11 cellular contexts compared by ENCODE assay signal in genomic region chr12:51869490-51869865, GRCh38. TPM values are rescaled to one million over a fixed set of nuclear protein-coding genes. Genes with fewer than 3 reads are reported as not detected.
DNase-seq lines count a peak whose midpoint lies in the region; ATAC-seq, FAIRE-seq and TF ChIP-seq lines count a peak whose summit lies in the region.
"Had no signal": no experiment of that assay in that cellular context is flagged by ENCODE, and none has a peak within 500 bp of the region (broad histone marks: within the 10 kb centered on the region; RNA-seq: fewer than 3 reads in every experiment).

No MANE protein-coding gene starts in this region.

- no peak for DNase-seq in stimulated activated naive CD8-positive, alpha-beta T cell treated with anti-CD3 and anti-CD28 coated beads, Interleukin-15, amount 100 ng/mL, for 72 hours
- no peak for DNase-seq in stimulated activated naive CD8-positive, alpha-beta T cell treated with anti-CD3 and anti-CD28 coated beads, Interleukin-15, Interleukin-2, amounts not matched to agents 100 U/mL and 50 U/mL, for 24 hours
- no peak for DNase-seq in fibroblast of lung (ENCODE audit: low read depth in 2 of 2)
- DNase-seq in neural progenitor cell (ENCODE audit: low spot score), result peak; percentile 49
- DNase-seq in aorta, result peak; percentile 43 to 79
- DNase-seq in small intestine, result no peak
- no peak for DNase-seq in DMS114 treated with DMSO at 0.1 percent for 48 hours (lab: John Stamatoyannopoulos, UW; ENCODE audit: unreplicated experiment)
- DNase-seq: effector CD4-positive, alpha-beta T cell had no signal

- H3K27me3 Mint-ChIP-seq in stimulated activated naive CD8-positive, alpha-beta T cell treated with anti-CD3 and anti-CD28 coated beads, Interleukin-15, amount 100 ng/mL, for 72 hours, result peaks cover 70% of the 10 kb centered on the region
- H3K27me3 Mint-ChIP-seq in neural progenitor cell (ENCODE audit: insufficient read depth, low read depth), result peaks cover 48% of the 10 kb centered on the region

- intact Hi-C loops in aorta (cut with DNase I), result no loop called here

- peak overlapping the region; percentile 78 for H2AFZ ChIP-seq in fibroblast of lung (ENCODE audit: low read length)
- peak overlapping the region; percentile 92 for H2AFZ ChIP-seq in neural progenitor cell (replicated peaks)

- H3K4me1 Mint-ChIP-seq in stimulated activated naive CD8-positive, alpha-beta T cell treated with anti-CD3 and anti-CD28 coated beads, Interleukin-15, amount 100 ng/mL, for 72 hours, result peaks cover 29% of the 10 kb centered on the region
- H3K4me1 Mint-ChIP-seq in neural progenitor cell, result peaks cover 84% of the 10 kb centered on the region

- peak overlapping the region in 1 of 4 experiments; percentile 58 for H3K4me3 ChIP-seq in fibroblast of lung (replicated peaks in 1 of 4; ENCODE audit: control extremely low read depth in 1 of 4, insufficient read depth in 1 of 4, low read depth in 3 of 4, low read length in 4 of 4)
- H3K4me3 ChIP-seq in neural progenitor cell, result peak overlapping the region; percentile 58
- no peak overlapping the region for H3K4me3 ChIP-seq in aorta (ENCODE audit: low read length in 2 of 2)
- no peak overlapping the region for H3K4me3 ChIP-seq in small intestine (ENCODE audit: low read depth in 1 of 2, low read length in 2 of 2)
- H3K4me3 ChIP-seq: GM12878 had no signal

- H3K9ac ChIP-seq in fibroblast of lung (ENCODE audit: insufficient read depth, low read length) (no peak overlapping the region), neural progenitor cell (no peak overlapping the region)

- H4K20me1 ChIP-seq in fibroblast of lung (ENCODE audit: control insufficient read depth, extremely low read depth, insufficient read depth, low read length), result no peaks in the 10 kb centered on the region
- H4K20me1 ChIP-seq in neural progenitor cell (ENCODE audit: low read depth), result peaks cover 55% of the 10 kb centered on the region

- H3K4me1 ChIP-seq in fibroblast of lung (ENCODE audit: control insufficient read depth, extremely low read depth, insufficient read depth, low read length) (peaks cover 2% of the 10 kb centered on the region), neural progenitor cell (peaks cover 53% of the 10 kb centered on the region), aorta (ENCODE audit: control insufficient read depth in 1 of 2, insufficient read depth in 2 of 2, low read length in 2 of 2) (no peaks in the 10 kb centered on the region), small intestine (ENCODE audit: control insufficient read depth in 2 of 2, insufficient read depth in 1 of 2, low read depth in 1 of 2, low read length in 1 of 2) (peaks cover 0 to 2% of the 10 kb centered on the region in 2 donors)

- TF ChIP-seq CTCF in fibroblast of lung (conservative IDR thresholded peaks at IDR 0.05 in 1 of 2, IDR thresholded peaks at IDR 0.05 in 1 of 2; ENCODE audit: low read depth in 1 of 2, low read length in 2 of 2) (no peak), neural progenitor cell (IDR thresholded peaks at IDR 0.05) (no peak)

- H3K4me3 Mint-ChIP-seq in stimulated activated naive CD8-positive, alpha-beta T cell treated with anti-CD3 and anti-CD28 coated beads, Interleukin-15, amount 100 ng/mL, for 72 hours, result no peak overlapping the region
- peak overlapping the region; percentile 78 for H3K4me3 Mint-ChIP-seq in neural progenitor cell

- H3K36me3 ChIP-seq in fibroblast of lung (ENCODE audit: control insufficient read depth, insufficient read depth, low read length) (no peaks in the 10 kb centered on the region), neural progenitor cell (no peaks in the 10 kb centered on the region), aorta (ENCODE audit: control insufficient read depth in 1 of 2, insufficient read depth in 2 of 2, low read length in 1 of 2) (no peaks in the 10 kb centered on the region), small intestine (ENCODE audit: control insufficient read depth in 2 of 2, insufficient read depth in 2 of 2, low read length in 2 of 2) (no peaks in the 10 kb centered on the region)

- WGBS in aorta, 2 donors, result 38 to 39% methylated on average over 20 of the region's 20 CpGs
- WGBS in small intestine, 3 donors, result 35 to 47% (median 43%) methylated on average over 20 of the region's 20 CpGs

- H3K9me3 Mint-ChIP-seq in stimulated activated naive CD8-positive, alpha-beta T cell treated with anti-CD3 and anti-CD28 coated beads, Interleukin-15, amount 100 ng/mL, for 72 hours, result no peaks in the 10 kb centered on the region
- no peaks in the 10 kb centered on the region for H3K9me3 Mint-ChIP-seq in neural progenitor cell

- H3K9me3 ChIP-seq in fibroblast of lung (ENCODE audit: control insufficient read depth, insufficient read depth, low read depth, low read length) (no peaks in the 10 kb centered on the region), neural progenitor cell (ENCODE audit: low read depth) (no peaks in the 10 kb centered on the region), aorta (ENCODE audit: control insufficient read depth, low read length) (no peaks in the 10 kb centered on the region), small intestine (ENCODE audit: control insufficient read depth, low read depth) (no peaks in the 10 kb centered on the region)

- peaks cover 56% of the 10 kb centered on the region for H3F3A ChIP-seq in neural progenitor cell (ENCODE audit: low read depth)

- H3K27me3 ChIP-seq in fibroblast of lung (ENCODE audit: control insufficient read depth, insufficient read depth, low read length) (peaks cover 18% of the 10 kb centered on the region), neural progenitor cell (peaks cover 63% of the 10 kb centered on the region), aorta (ENCODE audit: control insufficient read depth in 1 of 2, insufficient read depth in 2 of 2, low read length in 1 of 2) (no peaks in the 10 kb centered on the region), small intestine (ENCODE audit: control insufficient read depth in 2 of 2, insufficient read depth in 2 of 2, low read length in 2 of 2) (peaks cover 0 to 15% of the 10 kb centered on the region in 2 donors)

- H3K4me2 ChIP-seq in fibroblast of lung (ENCODE audit: extremely low read depth, insufficient read depth, low read length), result peak overlapping the region; percentile 88
- peak overlapping the region; percentile 99 for H3K4me2 ChIP-seq in neural progenitor cell

- H3K36me3 Mint-ChIP-seq in neural progenitor cell, result no peaks in the 10 kb centered on the region

- FAIRE-seq in small intestine (lab: Jason Lieb, UNC), result no peak
- FAIRE-seq: GM12878, TTC549 had no signal

- H3K79me2 ChIP-seq in fibroblast of lung (ENCODE audit: control insufficient read depth, insufficient read depth, low read length) (no peaks in the 10 kb centered on the region), neural progenitor cell (ENCODE audit: low read depth) (no peaks in the 10 kb centered on the region)

- no peak overlapping the region for H3K27ac Mint-ChIP-seq in stimulated activated naive CD8-positive, alpha-beta T cell treated with anti-CD3 and anti-CD28 coated beads, Interleukin-15, amount 100 ng/mL, for 72 hours
- peak overlapping the region; percentile 89 for H3K27ac Mint-ChIP-seq in neural progenitor cell

- no peak overlapping the region for H3K27ac ChIP-seq in fibroblast of lung (ENCODE audit: insufficient read depth, low read length)
- no peak overlapping the region for H3K27ac ChIP-seq in neural progenitor cell
- no peak overlapping the region for H3K27ac ChIP-seq in aorta (ENCODE audit: low read depth in 1 of 2, low read length in 2 of 2)
- no peak overlapping the region for H3K27ac ChIP-seq in small intestine (ENCODE audit: low read depth in 1 of 2, low read length in 1 of 2)

- ATAC-seq in stimulated activated naive CD8-positive, alpha-beta T cell treated with anti-CD3 and anti-CD28 coated beads, Interleukin-15, amount 100 ng/mL, for 72 hours, result peak; percentile 11
- ATAC-seq in stimulated activated naive CD8-positive, alpha-beta T cell treated with anti-CD3 and anti-CD28 coated beads, Interleukin-15, Interleukin-2, amounts not matched to agents 100 U/mL and 50 U/mL, for 24 hours, result no peak
- ATAC-seq in aorta (ENCODE audit: low FRiP score) (no peak), HG03521 (IDR thresholded peaks at IDR 0.05; ENCODE audit: unreplicated experiment) (no peak)
- ATAC-seq: GM12878 had no signal

RNA-seq across cellular contexts. Expression of gene ANKRD33, which starts 18.4 kb away (rescaled TPM):
- total RNA-seq in fibroblast of lung (under 0.01 TPM in 1 of 2 replicates, not detected in the other), neural progenitor cell (ENCODE audit: low replicate concordance) (0.39 and 0.46 TPM in 2 replicates), aorta (under 1 TPM in 1 of 2 donors, not detected in 1; 0.54 TPM)
- polyA plus RNA-seq in fibroblast of lung (0.17 TPM in 1 of 2 replicates, not detected in the other), aorta (not detected), small intestine (not detected)
- 0.06 TPM in 1 of 2 replicates, not detected in the other for polyA plus RNA-seq in fibroblast of lung (2012)
- polyA minus RNA-seq in fibroblast of lung (ENCODE audit: low replicate concordance), result not detected in 2 replicates
- total RNA-seq: GM12878 had no signal
- polyA plus RNA-seq: GM12878 had no signal

RNA-seq across cellular contexts. Expression of gene FIGNL2, which starts 21.0 kb away (rescaled TPM):
- total RNA-seq in fibroblast of lung (0.17 and 0.26 TPM in 2 replicates), neural progenitor cell (ENCODE audit: low replicate concordance) (9.3 and 25.1 TPM in 2 replicates), aorta (1 to 10 TPM; 1.0 to 2.1 TPM)
- polyA plus RNA-seq in fibroblast of lung (0.06 and 0.07 TPM in 2 replicates), aorta (under 1 TPM in 1 of 2 donors, not detected in 1; 0.08 TPM), small intestine (under 1 TPM in 1 of 3 donors, not detected in 2; 0.39 TPM)
- 0.05 and 0.06 TPM in 2 replicates for polyA plus RNA-seq in fibroblast of lung (2012)
- 0.26 TPM in 1 of 2 replicates, not detected in the other for polyA minus RNA-seq in fibroblast of lung (ENCODE audit: low replicate concordance)
- total RNA-seq: GM12878 had no signal
- polyA plus RNA-seq: GM12878 had no signal

RNA-seq across cellular contexts. Expression of gene ACVRL1, which starts 37.8 kb away (rescaled TPM):
- total RNA-seq in fibroblast of lung, result 20.8 and 36.2 TPM in 2 replicates
- 8.9 and 15.0 TPM in 2 replicates for polyA plus RNA-seq in fibroblast of lung
- polyA plus RNA-seq in fibroblast of lung (2012), result 19.2 and 34.5 TPM in 2 replicates
- polyA minus RNA-seq in fibroblast of lung (ENCODE audit: low replicate concordance), result 27.3 and 35.7 TPM in 2 replicates
- 0.22 and 2.0 TPM in 2 replicates for total RNA-seq in neural progenitor cell (ENCODE audit: low replicate concordance)
- total RNA-seq in aorta, result 10 to 100 TPM; 53.6 to 96.9 TPM
- polyA plus RNA-seq in aorta, result 10 to 100 TPM in 1 of 2 donors, 1 to 10 TPM in 1; 3.4 to 13.5 TPM
- 10 to 100 TPM in 1 of 3 donors, 1 to 10 TPM in 1, under 1 TPM in 1; 0.89 to 44.2 (median 4.6) TPM for polyA plus RNA-seq in small intestine
- total RNA-seq: GM12878 had no signal
- polyA plus RNA-seq: GM12878 had no signal

Comparison
In these comparisons a context has a peak if more than half of its experiments do, and no peak if none do; other contexts are left out.
1. DNase-seq: peak in neural progenitor cell (single experiment) and aorta (2 of 2); none in stimulated activated naive CD8-positive, alpha-beta T cell treated with anti-CD3 and anti-CD28 coated beads, Interleukin-15, amount 100 ng/mL, for 72 hours (0 of 2), stimulated activated naive CD8-positive, alpha-beta T cell treated with anti-CD3 and anti-CD28 coated beads, Interleukin-15, Interleukin-2, amounts not matched to agents 100 U/mL and 50 U/mL, for 24 hours (single experiment), fibroblast of lung (0 of 2), small intestine (single experiment) and DMS114 treated with DMSO at 0.1 percent for 48 hours (single experiment).